Comparison of ENCODE assay signal across 18 cellular contexts in the genomic region with DNA sequence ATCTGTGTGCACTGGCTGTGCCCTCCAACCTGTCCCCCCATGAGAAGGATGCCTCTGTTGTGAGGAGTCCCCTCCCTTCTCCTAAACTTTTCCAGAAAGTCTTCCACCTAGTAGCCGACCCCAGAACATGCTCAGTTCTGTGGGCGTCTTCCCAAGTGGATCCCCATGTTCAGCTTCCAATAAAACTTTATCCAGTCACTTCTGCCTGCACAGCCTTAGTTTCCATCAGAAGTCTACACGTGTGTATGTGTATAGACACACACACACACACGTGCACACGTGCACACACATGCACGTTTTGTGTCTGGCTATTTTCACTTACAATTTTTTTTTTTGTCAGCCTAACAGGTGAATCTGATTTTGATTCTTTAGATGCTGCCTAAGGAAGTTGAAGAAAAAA.
DNase-seq lines count a peak whose midpoint lies in the region; ATAC-seq and TF ChIP-seq lines count a peak whose summit lies in the region.
"Had no signal": no experiment of that assay in that cellular context is flagged by ENCODE, and none has a peak within 500 bp of the region (broad histone marks: within the 10 kb centered on the region; RNA-seq: fewer than 3 reads in every experiment).

No MANE protein-coding gene starts in this region.

- H3K27ac ChIP-seq in CD8-positive, alpha-beta memory T cell (ENCODE audit: low read depth, low read length): no peak overlapping the region
- H3K27ac ChIP-seq in stomach (no peak overlapping the region), sigmoid colon (no peak overlapping the region)
- H3K27ac ChIP-seq: C4-2B, RWPE1, SJSA1 had no signal

- TF ChIP-seq EP300 in stomach (IDR thresholded peaks at IDR 0.05) (no peak), sigmoid colon (IDR thresholded peaks at IDR 0.05) (no peak)

- intact Hi-C loops in stomach (cut with DNase I; ENCODE audit: low total_unique reads): no loop called here
- intact Hi-C loops in sigmoid colon (cut with DNase I): no loop called here

- no peaks in the 10 kb centered on the region for H3K9me3 ChIP-seq in CD8-positive, alpha-beta memory T cell (ENCODE audit: low read length)
- H3K9me3 ChIP-seq in stomach (no peaks in the 10 kb centered on the region), sigmoid colon (no peaks in the 10 kb centered on the region)
- H3K9me3 ChIP-seq: SJSA1 had no signal

- no peak overlapping the region for H3K4me3 Mint-ChIP-seq in activated naive CD4-positive, alpha-beta T cell treated with anti-CD3 and anti-CD28 coated beads, Interleukin-2, amount 10 ng/mL, durations not matched to agents 7 days and 5 days
- peak overlapping the region in 3 of 7 donors; percentile 4 to 27 (median 23) for H3K4me3 Mint-ChIP-seq in CD8-positive, alpha-beta memory T cell

- TF ChIP-seq CTCF in stomach (IDR thresholded peaks at IDR 0.05) (no peak), sigmoid colon (IDR thresholded peaks at IDR 0.05) (no peak)

- H3K4me1 ChIP-seq in CD8-positive, alpha-beta memory T cell (ENCODE audit: insufficient read depth, low read length): peaks cover 16% of the 10 kb centered on the region
- no peaks in the 10 kb centered on the region for H3K4me1 ChIP-seq in stomach
- no peaks in the 10 kb centered on the region for H3K4me1 ChIP-seq in sigmoid colon

- peaks cover 22% of the 10 kb centered on the region for H3K9me3 Mint-ChIP-seq in activated naive CD4-positive, alpha-beta T cell treated with anti-CD3 and anti-CD28 coated beads, Interleukin-2, amount 10 ng/mL, durations not matched to agents 7 days and 5 days
- H3K9me3 Mint-ChIP-seq in CD8-positive, alpha-beta memory T cell: no peaks in the 10 kb centered on the region

- H3K27me3 Mint-ChIP-seq in activated naive CD4-positive, alpha-beta T cell treated with anti-CD3 and anti-CD28 coated beads, Interleukin-2, amount 10 ng/mL, durations not matched to agents 7 days and 5 days: peaks cover 6% of the 10 kb centered on the region
- H3K27me3 Mint-ChIP-seq in CD8-positive, alpha-beta memory T cell: peaks cover 0 to 2% of the 10 kb centered on the region in 2 donors

- H3K36me3 Mint-ChIP-seq in activated naive CD4-positive, alpha-beta T cell treated with anti-CD3 and anti-CD28 coated beads, Interleukin-2, amount 10 ng/mL, durations not matched to agents 7 days and 5 days: no peaks in the 10 kb centered on the region
- peaks cover 0 to 3% (median 0%) of the 10 kb centered on the region in 3 donors for H3K36me3 Mint-ChIP-seq in CD8-positive, alpha-beta memory T cell

- CTCF ChIA-PET in activated naive CD4-positive, alpha-beta T cell treated with anti-CD3 and anti-CD28 coated beads, Interleukin-2, amount 10 ng/mL, durations not matched to agents 7 days and 5 days (lab: Charles Lee): interaction anchor here (1.2 kb wide), 1 partner anchor 9 kb away, joined by 3 read pairs; no protein-coding TSS in a partner anchor
- CTCF ChIA-PET in CD8-positive, alpha-beta memory T cell (lab: Charles Lee): interaction anchor here (0.6 to 1.8 kb wide), 2 partner anchors 25 to 34 kb away, joined by 3 to 5 read pairs; no protein-coding TSS in a partner anchor

- POLR2A ChIA-PET in CD8-positive, alpha-beta memory T cell (lab: Charles Lee): interaction anchor here (0.6 kb wide), 1 partner anchor 20 kb away, joined by 4 read pairs; no protein-coding TSS in a partner anchor

- no peak for ATAC-seq in HG03196 (IDR thresholded peaks at IDR 0.05; ENCODE audit: unreplicated experiment)
- ATAC-seq: HCT116 had no signal

- no peak overlapping the region for H3K4me3 ChIP-seq in CD8-positive, alpha-beta memory T cell (ENCODE audit: low read length)
- no peak overlapping the region for H3K4me3 ChIP-seq in stomach
- no peak overlapping the region for H3K4me3 ChIP-seq in sigmoid colon
- H3K4me3 ChIP-seq: SJSA1 had no signal

- no peaks in the 10 kb centered on the region for H3K36me3 ChIP-seq in CD8-positive, alpha-beta memory T cell (ENCODE audit: insufficient read depth, low read length)
- H3K36me3 ChIP-seq in stomach (no peaks in the 10 kb centered on the region), sigmoid colon (no peaks in the 10 kb centered on the region)
- H3K36me3 ChIP-seq: SJSA1 had no signal

- H3K4me1 Mint-ChIP-seq in activated naive CD4-positive, alpha-beta T cell treated with anti-CD3 and anti-CD28 coated beads, Interleukin-2, amount 10 ng/mL, durations not matched to agents 7 days and 5 days: peaks cover 16% of the 10 kb centered on the region
- H3K4me1 Mint-ChIP-seq in CD8-positive, alpha-beta memory T cell: peaks cover 21 to 30% (median 25%) of the 10 kb centered on the region in 3 donors

- 81 to 89% (median 86%) methylated on average over 6 of the region's 6 CpGs for WGBS in stomach, 5 donors
- 80 to 86% methylated on average over 6 of the region's 6 CpGs for WGBS in sigmoid colon, 2 donors

- TF ChIP-seq POLR2A in stomach (IDR thresholded peaks at IDR 0.05): no peak
- no peak for TF ChIP-seq POLR2A in sigmoid colon (IDR thresholded peaks at IDR 0.05)

- no peaks in the 10 kb centered on the region for H3K27me3 ChIP-seq in CD8-positive, alpha-beta memory T cell (ENCODE audit: insufficient read depth, low read length, poor library complexity, severe bottlenecking)
- H3K27me3 ChIP-seq in stomach (peaks cover 0 to 5% (median 0%) of the 10 kb centered on the region in 3 donors), sigmoid colon (peaks cover 0 to 5% (median 0%) of the 10 kb centered on the region in 3 donors)
- H3K27me3 ChIP-seq: SJSA1 had no signal

- no peak overlapping the region for H3K27ac Mint-ChIP-seq in activated naive CD4-positive, alpha-beta T cell treated with anti-CD3 and anti-CD28 coated beads, Interleukin-2, amount 10 ng/mL, durations not matched to agents 7 days and 5 days
- H3K27ac Mint-ChIP-seq in CD8-positive, alpha-beta memory T cell: peak overlapping the region; percentile 84 to 96 (median 92)

- peak; percentile 1 for DNase-seq in activated naive CD4-positive, alpha-beta T cell treated with anti-CD3 and anti-CD28 coated beads, Interleukin-2, amount 50 U/mL, for 16 hours
- no peak for DNase-seq in activated naive CD4-positive, alpha-beta T cell treated with anti-CD3 and anti-CD28 coated beads, Interleukin-2, amount 10 ng/mL, durations not matched to agents 7 days and 5 days
- DNase-seq in CD8-positive, alpha-beta memory T cell: no peak
- DNase-seq in islet precursor cell: peak; percentile 20
- DNase-seq in stomach: peak; percentile 3
- no peak for DNase-seq in sigmoid colon
- no peak for DNase-seq in hippocampal formation (lab: John Stamatoyannopoulos, UW)
- DNase-seq: 8988T, DMS79 treated with DMSO at 0.1 percent for 48 hours, KG1, NCI-H1092, NCI-H1694, NCI-H446 had no signal

Comparison
In these comparisons a context has a peak if more than half of its experiments do, and no peak if none do; other contexts are left out.
1. DNase-seq: peak in activated naive CD4-positive, alpha-beta T cell treated with anti-CD3 and anti-CD28 coated beads, Interleukin-2, amount 50 U/mL, for 16 hours (single experiment), islet precursor cell (single experiment) and stomach (single experiment); none in activated naive CD4-positive, alpha-beta T cell treated with anti-CD3 and anti-CD28 coated beads, Interleukin-2, amount 10 ng/mL, durations not matched to agents 7 days and 5 days (single experiment), CD8-positive, alpha-beta memory T cell (0 of 5), sigmoid colon (single experiment) and hippocampal formation (0 of 2).